8 cellular contexts compared by ENCODE assay signal in genomic region chr9:33024966-33025571, GRCh38. TPM values are rescaled to one million over a fixed set of nuclear protein-coding genes. Genes with fewer than 3 reads are reported as not detected.
DNase-seq lines count a peak whose midpoint lies in the region; ATAC-seq and TF ChIP-seq lines count a peak whose summit lies in the region.

Gene DNAJA1 (plus strand): TSS chr9:33025273. CDS start chr9:33026485, 1,212 bp downstream.

- H3K9me3 ChIP-seq in T-helper 17 cell (ENCODE audit: control insufficient read depth, low read length, poor library complexity, severe bottlenecking) (no peaks in the 10 kb centered on the region), left ventricle myocardium inferior (replicated peaks) (no peaks in the 10 kb centered on the region), psoas muscle (no peaks in the 10 kb centered on the region)

- peaks cover 14% of the 10 kb centered on the region for H3K36me3 Mint-ChIP-seq in T-helper 17 cell (ENCODE audit: low read depth)

- H3K36me3 ChIP-seq in left ventricle myocardium inferior, result peaks cover 36% of the 10 kb centered on the region
- peaks cover 6 to 37% of the 10 kb centered on the region in 2 donors for H3K36me3 ChIP-seq in psoas muscle (ENCODE audit: insufficient read depth in 1 of 2, low read depth in 1 of 2)
- peaks cover 2% of the 10 kb centered on the region for H3K36me3 ChIP-seq in urinary bladder (ENCODE audit: insufficient read depth)

- H3K4me1 Mint-ChIP-seq in T-helper 17 cell, result peaks cover 47% of the 10 kb centered on the region

- H3K27me3 Mint-ChIP-seq in T-helper 17 cell, result no peaks in the 10 kb centered on the region

- intact Hi-C loops in left ventricle myocardium inferior (cut with micrococcal nuclease), result no loop called here
- intact Hi-C loops in psoas muscle (cut with DNase I), result no loop called here

- H3K4me1 ChIP-seq in left ventricle myocardium inferior (peaks cover 73% of the 10 kb centered on the region), psoas muscle (peaks cover 40% of the 10 kb centered on the region), urinary bladder (ENCODE audit: insufficient read depth) (peaks cover 2% of the 10 kb centered on the region)

- peak; percentile 99 for TF ChIP-seq POLR2A in GM15510 (IDR thresholded peaks at IDR 0.05; ENCODE audit: borderline replicate concordance, extremely low read depth, insufficient read length)

- no peaks in the 10 kb centered on the region for H3K27me3 ChIP-seq in left ventricle myocardium inferior (ENCODE audit: low read depth)
- H3K27me3 ChIP-seq in psoas muscle (ENCODE audit: insufficient read depth in 3 of 3, low read length in 2 of 3), result no peaks in the 10 kb centered on the region

- H3K4me3 ChIP-seq in left ventricle myocardium inferior (peak within 1 kb of the TSS; percentile 96), psoas muscle (peak within 1 kb of the TSS; percentile 97), urinary bladder (ENCODE audit: low read depth, low read length) (peak within 1 kb of the TSS; percentile 98)

- H3K27ac ChIP-seq in left ventricle myocardium inferior (replicated peaks) (peak within 1 kb of the TSS; percentile 99), psoas muscle (peak within 1 kb of the TSS; percentile 96), urinary bladder (ENCODE audit: low read depth) (peak within 1 kb of the TSS; percentile 98)

- peak; percentile 91 for ATAC-seq in HG02852 (IDR thresholded peaks at IDR 0.05; ENCODE audit: unreplicated experiment)
- peak; percentile 83 for ATAC-seq in T-helper 17 cell
- ATAC-seq in psoas muscle, result peak; percentile 97 to 98 (median 97)

- TF ChIP-seq CTCF in left ventricle myocardium inferior (IDR thresholded peaks at IDR 0.05; ENCODE audit: borderline replicate concordance) (no peak), psoas muscle (IDR thresholded peaks at IDR 0.05) (no peak)

- WGBS in psoas muscle, 3 donors, result 0 to 1% (median 0%) methylated on average over 38 to 61 of the region's 61 CpGs
- WGBS in urinary bladder, result under 1% methylated on average over 61 of the region's 61 CpGs

- DNase-seq in NCI-H146 treated with DMSO at 0.1 percent for 48 hours (lab: John Stamatoyannopoulos, UW; ENCODE audit: unreplicated experiment) (peak; percentile 85), T-helper 17 cell (peak; percentile 96 to 98 (median 96)), amniotic stem cell (lab: John Stamatoyannopoulos, UW) (peak; percentile 82), left ventricle myocardium inferior (peak; percentile 95), psoas muscle (peak; percentile 94 to 97)

- peak within 1 kb of the TSS; percentile 97 for H3K4me3 Mint-ChIP-seq in T-helper 17 cell

- peak within 1 kb of the TSS; percentile 96 for H3K27ac Mint-ChIP-seq in T-helper 17 cell

RNA-seq across cellular contexts. Expression of gene DNAJA1, which starts in this region (rescaled TPM):
- total RNA-seq in T-helper 17 cell (100 to 1,000 TPM; 216 to 292 TPM), left ventricle myocardium inferior (88.0 TPM), psoas muscle (10 to 100 TPM; 41.7 to 88.3 (median 68.8) TPM), urinary bladder (97.7 TPM)
- polyA plus RNA-seq in psoas muscle (100 to 1,000 TPM in 1 of 3 donors, 10 to 100 TPM in 2; 46.9 to 135 (median 48.9) TPM), urinary bladder (84.0 TPM)

Comparison
In these comparisons a context has a peak if more than half of its experiments do, and no peak if none do; other contexts are left out.
1. Peak in every context shown above with its lines: DNase-seq, ATAC-seq, H3K4me3 ChIP-seq and H3K27ac ChIP-seq.